In genomic region chr16:4140652-4141051, GRCh38 we compare ENCODE assay signal across 1 cellular context.
A peak's percentile ranks its signal among the peaks of the same experiment; 100 is the strongest.
TF ChIP-seq lines count a peak whose summit lies in the region.

No MANE protein-coding gene starts in this region.

TF ChIP-seq in GM12878, 131 proteins besides CTCF, POLR2A, EP300 and RAD21 (continued from another document):
- TF ChIP-seq MXI1 (IDR thresholded peaks at IDR 0.05; ENCODE audit: low read depth, low read length) (no peak), RB1 (IDR thresholded peaks at IDR 0.05; ENCODE audit: borderline replicate concordance) (no peak), ZBTB4 (CRISPR knock-in tag; IDR thresholded peaks at IDR 0.05) (no peak), MLLT1 (IDR thresholded peaks at IDR 0.05) (no peak), CBFB (IDR thresholded peaks at IDR 0.05; ENCODE audit: low read depth) (no peak), CHD1 (IDR thresholded peaks at IDR 0.05; ENCODE audit: low read depth, low read length) (peak; percentile 64; the same call in 1 of the 2 replicates), RELA (IDR thresholded peaks at IDR 0.05; ENCODE audit: borderline replicate concordance, partially characterized antibody) (no peak), IKZF2 (IDR thresholded peaks at IDR 0.05) (peak; percentile 52 to 65; a peak in 2 of 4 replicates), FOXK2 (IDR thresholded peaks at IDR 0.05) (no peak), BMI1 (IDR thresholded peaks at IDR 0.05; ENCODE audit: borderline replicate concordance) (no peak), E2F4 (IDR thresholded peaks at IDR 0.05; ENCODE audit: low read depth, low read length) (no peak), RBBP5 (conservative IDR thresholded peaks at IDR 0.05) (no peak), PBX3 (IDR thresholded peaks at IDR 0.05; ENCODE audit: insufficient replicate concordance, low read depth, low read length) (no peak), PAX5 (IDR thresholded peaks at IDR 0.05; ENCODE audit: borderline replicate concordance, low read depth, low read length) (no peak), MEF2B (IDR thresholded peaks at IDR 0.05; ENCODE audit: partially characterized antibody, poor library complexity, severe bottlenecking) (no peak), NR2C1 (IDR thresholded peaks at IDR 0.05) (no peak), HDAC6 (IDR thresholded peaks at IDR 0.05; ENCODE audit: unreplicated experiment) (no peak), ZNF217 (IDR thresholded peaks at IDR 0.05) (no peak), MYC (IDR thresholded peaks at IDR 0.05; ENCODE audit: insufficient read depth, insufficient read length, insufficient replicate concordance, low read length, severe bottlenecking) (no peak), BCL3 (IDR thresholded peaks at IDR 0.05; ENCODE audit: borderline replicate concordance, insufficient read depth, low read depth, low read length, poor library complexity, severe bottlenecking) (no peak), RELB (IDR thresholded peaks at IDR 0.05; ENCODE audit: low read depth) (0 out of 2 replicates have a peak, but pooled peaks have one; percentile 37), ZBTB40 (IDR thresholded peaks at IDR 0.05; ENCODE audit: borderline replicate concordance) (no peak), SKIL (IDR thresholded peaks at IDR 0.05; ENCODE audit: low read depth, poor library complexity, severe bottlenecking) (peak; percentile 78), PML (IDR thresholded peaks at IDR 0.05; ENCODE audit: low read length) (no peak), TCF3 (IDR thresholded peaks at IDR 0.05; ENCODE audit: borderline replicate concordance, insufficient read depth, low read depth, low read length) (no peak), SP1 (IDR thresholded peaks at IDR 0.05; ENCODE audit: low read depth, low read length) (no peak), RAD51 (IDR thresholded peaks at IDR 0.05) (no peak), TCF7 (IDR thresholded peaks at IDR 0.05; ENCODE audit: borderline replicate concordance) (no peak), IKZF1 (conservative IDR thresholded peaks at IDR 0.05) (peak; percentile 34; the same call in 1 of the 2 replicates), ATF3 (IDR thresholded peaks at IDR 0.05; ENCODE audit: borderline replicate concordance, extremely low read depth, low read depth, low read length) (no peak), SIN3A (IDR thresholded peaks at IDR 0.05; ENCODE audit: low read depth, low read length) (no peak), SPI1 (IDR thresholded peaks at IDR 0.05; ENCODE audit: borderline replicate concordance, insufficient read depth, low read depth, low read length) (peak; percentile 76; the same call in 1 of the 2 replicates), ASH2L (IDR thresholded peaks at IDR 0.05; ENCODE audit: borderline replicate concordance, low read depth) (no peak), EGR1 (IDR thresholded peaks at IDR 0.05; ENCODE audit: borderline replicate concordance in 1 of 2, low read depth in 2 of 2, low read length in 2 of 2) (no peak), PKNOX1 (IDR thresholded peaks at IDR 0.05) (no peak), SMAD5 (IDR thresholded peaks at IDR 0.05; ENCODE audit: low read depth) (no peak), ZNF274 (IDR thresholded peaks at IDR 0.05; ENCODE audit: insufficient read depth, insufficient read length) (no peak)
